In genomic region chr1:63557365-63557987, GRCh38 we compare ENCODE assay signal across 8 cellular contexts. TPM values are rescaled to one million over a fixed set of nuclear protein-coding genes. Genes with fewer than 3 reads are reported as not detected.
DNase-seq lines count a peak whose midpoint lies in the region; ATAC-seq, FAIRE-seq and TF ChIP-seq lines count a peak whose summit lies in the region.

No MANE protein-coding gene starts in this region.

- peak; percentile 24 for DNase-seq in AG08396 (ENCODE audit: low spot score)
- no peak for DNase-seq in GM12892 (ENCODE audit: insufficient read length)
- DNase-seq in dedifferentiated amniotic fluid mesenchymal stem cell (ENCODE audit: extremely low spot score): peak; percentile 61
- DNase-seq in islet precursor cell: no peak

- H3K9ac ChIP-seq in OCI-LY3 (ENCODE audit: low read length) (peak overlapping the region; percentile 43; the same call in 1 of the 2 replicates), parathyroid adenoma (no peak overlapping the region)

- peak overlapping the region; percentile 49; the same call in 1 of the 2 replicates for H3K4me3 ChIP-seq in OCI-LY3 (ENCODE audit: low read length)
- no peak overlapping the region for H3K4me3 ChIP-seq in parathyroid adenoma (ENCODE audit: low read depth, low read length)

- peaks cover 5% of the 10 kb centered on the region for H3K4me1 ChIP-seq in OCI-LY3 (ENCODE audit: low read length)
- H3K4me1 ChIP-seq in parathyroid adenoma: no peaks in the 10 kb centered on the region

- H3K27me3 ChIP-seq in OCI-LY3 (ENCODE audit: low read depth, low read length) (no peaks in the 10 kb centered on the region), parathyroid adenoma (ENCODE audit: control insufficient read depth, insufficient read depth, low read length) (no peaks in the 10 kb centered on the region)

- peak; percentile 66 for TF ChIP-seq CTCF in OCI-LY3 (IDR thresholded peaks at IDR 0.05; ENCODE audit: low read depth, low read length)
- TF ChIP-seq CTCF in parathyroid adenoma (IDR thresholded peaks at IDR 0.05): peak; percentile 18

- H4K20me1 ChIP-seq in OCI-LY3 (ENCODE audit: insufficient read depth, low read length): no peaks in the 10 kb centered on the region

- no peak for TF ChIP-seq POLR2A in GM12892 (IDR thresholded peaks at IDR 0.05; ENCODE audit: low read depth, low read length)

- H3K79me2 ChIP-seq in OCI-LY3 (ENCODE audit: low read length) (no peaks in the 10 kb centered on the region), parathyroid adenoma (no peaks in the 10 kb centered on the region)

- FAIRE-seq in GM12892 (lab: Jason Lieb, UNC): peak; percentile 9

- no peaks in the 10 kb centered on the region for H3K36me3 ChIP-seq in OCI-LY3 (replicated peaks; ENCODE audit: low read depth, low read length)
- no peaks in the 10 kb centered on the region for H3K36me3 ChIP-seq in parathyroid adenoma (ENCODE audit: control insufficient read depth, insufficient read depth, low read length)

- H3K9me3 ChIP-seq in OCI-LY3 (ENCODE audit: insufficient read depth, low read length): no peaks in the 10 kb centered on the region
- H3K9me3 ChIP-seq in parathyroid adenoma (ENCODE audit: control insufficient read depth, low read length): no peaks in the 10 kb centered on the region

- H2AFZ ChIP-seq in OCI-LY3 (ENCODE audit: low read depth, low read length) (peak overlapping the region; percentile 100), parathyroid adenoma (no peak overlapping the region)

- H3K27ac ChIP-seq in OCI-LY3 (ENCODE audit: low read length): no peak overlapping the region
- no peak overlapping the region for H3K27ac ChIP-seq in parathyroid adenoma

- peak overlapping the region; percentile 70 for H3K4me2 ChIP-seq in OCI-LY3 (ENCODE audit: low read length)
- no peak overlapping the region for H3K4me2 ChIP-seq in parathyroid adenoma (ENCODE audit: low read length)

- ATAC-seq in GM19452 (IDR thresholded peaks at IDR 0.05; ENCODE audit: unreplicated experiment) (no peak), GM18873 (IDR thresholded peaks at IDR 0.05; ENCODE audit: low FRiP score, unreplicated experiment) (no peak)

RNA-seq across cellular contexts. Expression of gene EFCAB7, which starts 34.2 kb away (rescaled TPM):
- polyA plus RNA-seq in GM12892 (2012; ENCODE audit: missing spikeins): 9.2 TPM

RNA-seq across cellular contexts. Expression of gene ITGB3BP, which starts 34.5 kb away (rescaled TPM):
- polyA plus RNA-seq in GM12892 (2012; ENCODE audit: missing spikeins): 77.8 TPM

RNA-seq across cellular contexts. Expression of gene PGM1, which starts 35.7 kb away (rescaled TPM):
- 47.3 TPM for polyA plus RNA-seq in GM12892 (2012; ENCODE audit: missing spikeins)

Comparison
In these comparisons a context has a peak if more than half of its experiments do, and no peak if none do; other contexts are left out.
1. DNase-seq: peak in AG08396 (single experiment) and dedifferentiated amniotic fluid mesenchymal stem cell (single experiment); none in GM12892 (single experiment) and islet precursor cell (single experiment).